ENCODE assay signal across 1 cellular context in genomic region chr4:153528705-153529493, GRCh38.
TF ChIP-seq lines count a peak whose summit lies in the region.

No MANE protein-coding gene starts in this region.

TF ChIP-seq in K562, 482 proteins besides CTCF, POLR2A, EP300 and RAD21 (continued from another document and continues in another):
- TF ChIP-seq DEAF1 (CRISPR knock-in tag; IDR thresholded peaks at IDR 0.05) (no peak), BRD9 (IDR thresholded peaks at IDR 0.05; ENCODE audit: low read depth, partially characterized antibody) (no peak), E4F1 (CRISPR knock-in tag; IDR thresholded peaks at IDR 0.05; ENCODE audit: borderline replicate concordance) (no peak), SPI1 (IDR thresholded peaks at IDR 0.05; ENCODE audit: borderline replicate concordance, low read depth, low read length) (no peak), NFE2 (IDR thresholded peaks at IDR 0.05; ENCODE audit: low read depth) (no peak), VEZF1 (CRISPR knock-in tag; IDR thresholded peaks at IDR 0.05) (peak; percentile 93), FOXO4 (CRISPR knock-in tag; IDR thresholded peaks at IDR 0.05) (no peak), RHOXF2B (CRISPR knock-in tag; conservative IDR thresholded peaks at IDR 0.05) (no peak), MTA3 (IDR thresholded peaks at IDR 0.05; ENCODE audit: borderline replicate concordance) (0 out of 2 replicates have a peak, but pooled peaks have one; percentile 55), TRIM25 (IDR thresholded peaks at IDR 0.05; ENCODE audit: borderline replicate concordance) (no peak), XRCC5 (IDR thresholded peaks at IDR 0.05; ENCODE audit: low read depth, low read length) (no peak), MXI1 (IDR thresholded peaks at IDR 0.05; ENCODE audit: low read depth, low read length) (no peak), AFF1 (IDR thresholded peaks at IDR 0.05; ENCODE audit: low read depth in 1 of 2, partially characterized antibody in 2 of 2) (no peak), POLR3G (IDR thresholded peaks at IDR 0.05; ENCODE audit: extremely low read depth, insufficient read length, insufficient replicate concordance) (no peak), E2F8 (IDR thresholded peaks at IDR 0.05; ENCODE audit: low read depth, partially characterized antibody) (no peak), BRD4 (IDR thresholded peaks at IDR 0.05) (no peak), CHAMP1 (IDR thresholded peaks at IDR 0.05) (peak; percentile 69; the same call in 1 of the 2 replicates), ELF2 (CRISPR knock-in tag; IDR thresholded peaks at IDR 0.05) (no peak), BMI1 (IDR thresholded peaks at IDR 0.05; ENCODE audit: low read length) (no peak), ATF2 (CRISPR knock-in tag; IDR thresholded peaks at IDR 0.05) (no peak), KLF1 (tag; IDR thresholded peaks at IDR 0.05) (no peak), E2F1 (CRISPR knock-in tag; IDR thresholded peaks at IDR 0.05) (no peak), JUNB (CRISPR knock-in tag; conservative IDR thresholded peaks at IDR 0.05) (no peak), MAX (CRISPR knock-in tag; IDR thresholded peaks at IDR 0.05) (no peak), HNRNPUL1 (IDR thresholded peaks at IDR 0.05; ENCODE audit: low read length) (no peak), SRSF1 (IDR thresholded peaks at IDR 0.05; ENCODE audit: low read depth, low read length) (no peak), MCM7 (IDR thresholded peaks at IDR 0.05) (no peak), CEBPB (tag; IDR thresholded peaks at IDR 0.05) (no peak), ZNF436 (CRISPR knock-in tag; IDR thresholded peaks at IDR 0.05) (no peak), HIVEP1 (CRISPR knock-in tag; IDR thresholded peaks at IDR 0.05) (no peak), RBM34 (IDR thresholded peaks at IDR 0.05; ENCODE audit: borderline replicate concordance, insufficient read depth, low read length) (no peak), ZFPM2 (CRISPR knock-in tag; IDR thresholded peaks at IDR 0.05) (no peak), ZNF347 (CRISPR knock-in tag; IDR thresholded peaks at IDR 0.05; ENCODE audit: low read depth) (no peak), ZFP1 (CRISPR knock-in tag; IDR thresholded peaks at IDR 0.05) (no peak), ZFX (CRISPR knock-in tag; IDR thresholded peaks at IDR 0.05) (no peak), HCFC1 (IDR thresholded peaks at IDR 0.05; ENCODE audit: low read depth, low read length) (no peak), MCM3 (IDR thresholded peaks at IDR 0.05) (no peak), SOX6 (IDR thresholded peaks at IDR 0.05) (peak; percentile 67)
